Comparison of ENCODE assay signal across 21 cellular contexts in genomic region chr20:25466846-25467245, GRCh38. TPM values are rescaled to one million over a fixed set of nuclear protein-coding genes. Genes with fewer than 3 reads are reported as not detected.
DNase-seq lines count a peak whose midpoint lies in the region; ATAC-seq and TF ChIP-seq lines count a peak whose summit lies in the region.
"Had no signal": no experiment of that assay in that cellular context is flagged by ENCODE, and none has a peak within 500 bp of the region (broad histone marks: within the 10 kb centered on the region; RNA-seq: fewer than 3 reads in every experiment).

No MANE protein-coding gene starts in this region.

- H3K4me1 Mint-ChIP-seq in endothelial cell (ENCODE audit: unreplicated experiment) = peaks cover 6% of the 10 kb centered on the region
- H3K4me1 Mint-ChIP-seq: CD8-positive, alpha-beta memory T cell had no signal

- peak overlapping the region; percentile 36 for H3K27ac Mint-ChIP-seq in endothelial cell (ENCODE audit: unreplicated experiment)
- H3K27ac Mint-ChIP-seq: CD14-positive monocyte; CD4-positive, alpha-beta T cell; CD8-positive, alpha-beta memory T cell had no signal

- H3K27me3 ChIP-seq in H7 (ENCODE audit: control insufficient read depth, insufficient read depth, low read length) = no peaks in the 10 kb centered on the region
- no peaks in the 10 kb centered on the region for H3K27me3 ChIP-seq in sigmoid colon
- H3K27me3 ChIP-seq: BE2C; BLaER1 treated with 17β-estradiol and CSF1 and Interleukin-3, amounts not matched to agents 10 nM and 100 nM had no signal

- H3K27me3 Mint-ChIP-seq in endothelial cell (ENCODE audit: unreplicated experiment) = peaks cover 10% of the 10 kb centered on the region
- H3K27me3 Mint-ChIP-seq: CD4-positive, alpha-beta T cell had no signal

- H3K27ac ChIP-seq in sigmoid colon = no peak overlapping the region
- H3K27ac ChIP-seq: A549 had no signal

- H3K36me3 ChIP-seq in H7 (replicated peaks; ENCODE audit: control insufficient read depth, insufficient read depth, low read length) (peaks cover 18% of the 10 kb centered on the region), sigmoid colon (peaks cover 14 to 94% (median 23%) of the 10 kb centered on the region in 4 donors)
- H3K36me3 ChIP-seq: BE2C had no signal

- no peak for TF ChIP-seq EP300 in sigmoid colon (IDR thresholded peaks at IDR 0.05)

- DNase-seq in H7 (peak; percentile 10), endothelial cell (ENCODE audit: low spot score) (no peak), medulla oblongata (ENCODE audit: extremely low spot score) (peak; percentile 47), sigmoid colon (peak; percentile 43), NCI-H2196 (lab: John Stamatoyannopoulos, UW; ENCODE audit: unreplicated experiment) (no peak), hepatic stellate cell (ENCODE audit: low spot score) (no peak), left lobe of liver (ENCODE audit: low spot score) (no peak)
- DNase-seq: 8988T; ACHN; AML-193; BE2C; CD4-positive, alpha-beta T cell; CD8-positive, alpha-beta memory T cell; DMS53; DMS79 treated with DMSO at 0.1 percent for 48 hours; GF-D8; GOT3 had no signal

- no peak overlapping the region for H3K4me3 Mint-ChIP-seq in endothelial cell (ENCODE audit: unreplicated experiment)
- H3K4me3 Mint-ChIP-seq: CD14-positive monocyte; CD4-positive, alpha-beta T cell; CD8-positive, alpha-beta memory T cell had no signal

- H3K9me3 ChIP-seq in sigmoid colon = no peaks in the 10 kb centered on the region
- H3K9me3 ChIP-seq: A549, BE2C had no signal

- 94 to 95% methylated on average over 7 of the region's 7 CpGs for WGBS in sigmoid colon, 2 donors

- no peaks in the 10 kb centered on the region for H3K9me3 Mint-ChIP-seq in endothelial cell (ENCODE audit: unreplicated experiment)
- H3K9me3 Mint-ChIP-seq: CD14-positive monocyte; CD4-positive, alpha-beta T cell; CD8-positive, alpha-beta memory T cell had no signal

- TF ChIP-seq CTCF in endothelial cell (IDR thresholded peaks at IDR 0.05; ENCODE audit: unreplicated experiment) = no peak
- TF ChIP-seq CTCF in sigmoid colon (IDR thresholded peaks at IDR 0.05) = no peak

- no peak for ATAC-seq in left lobe of liver
- ATAC-seq: A549, HCT116 had no signal

- intact Hi-C loops in sigmoid colon (cut with DNase I) = no loop called here

- H3K4me3 ChIP-seq in H7 (ENCODE audit: insufficient read depth, low read depth, low read length) (no peak overlapping the region), sigmoid colon (no peak overlapping the region)
- H3K4me3 ChIP-seq: A549; BLaER1 treated with 17β-estradiol and CSF1 and Interleukin-3, amounts not matched to agents 10 nM and 100 nM had no signal

- TF ChIP-seq POLR2A in sigmoid colon (IDR thresholded peaks at IDR 0.05) = no peak

- peaks cover 53% of the 10 kb centered on the region for H3K36me3 Mint-ChIP-seq in endothelial cell (ENCODE audit: low read depth, unreplicated experiment)
- H3K36me3 Mint-ChIP-seq: CD14-positive monocyte; CD8-positive, alpha-beta memory T cell had no signal

- no peaks in the 10 kb centered on the region for H3K4me1 ChIP-seq in sigmoid colon
- H3K4me1 ChIP-seq: A549, BE2C had no signal

RNA-seq across cellular contexts. Expression of gene GINS1, which starts 59.4 kb away (rescaled TPM):
- 46.6 and 48.9 TPM in 2 replicates for total RNA-seq in H7 (2014; rRNA removed; shearing (Covaris generic))
- total RNA-seq in endothelial cell (ENCODE audit: unreplicated experiment) = 12.3 TPM
- total RNA-seq in sigmoid colon = 1 to 10 TPM in 1 of 4 donors, under 1 TPM in 3; 0.28 to 1.4 (median 0.50) TPM
- polyA plus RNA-seq in sigmoid colon = 1 to 10 TPM; 1.2 to 7.6 (median 4.2) TPM
- 0.58 TPM for total RNA-seq in left lobe of liver

Comparison
In these comparisons a context has a peak if more than half of its experiments do, and no peak if none do; other contexts are left out.
1. DNase-seq: peak in H7 (single experiment), medulla oblongata (single experiment) and sigmoid colon (single experiment); none in endothelial cell (single experiment), NCI-H2196 (single experiment), hepatic stellate cell (single experiment) and left lobe of liver (single experiment).